In genomic region chr15:42929449-42929848, GRCh38 we compare ENCODE assay signal across 16 cellular contexts. TPM values are rescaled to one million over a fixed set of nuclear protein-coding genes. Genes with fewer than 3 reads are reported as not detected.
A peak's percentile ranks its signal among the peaks of the same experiment; 100 is the strongest.
DNase-seq lines count a peak whose midpoint lies in the region; ATAC-seq and TF ChIP-seq lines count a peak whose summit lies in the region.
"Had no signal": no experiment of that assay in that cellular context is flagged by ENCODE, and none has a peak within 500 bp of the region (broad histone marks: within the 10 kb centered on the region; RNA-seq: fewer than 3 reads in every experiment).

No MANE protein-coding gene starts in this region.

- intact Hi-C loops in Right ventricle myocardium superior (cut with DNase I) (no loop called here), Right ventricle myocardium inferior (cut with DNase I) (loop anchor here (10.0 kb wide), 1 partner anchor 195 kb away; the partner anchor contains the start of gene CDAN1), ascending aorta (cut with DNase I) (loop anchor here (5.0 kb wide), 2 partner anchors 127 to 207 kb away; no protein-coding TSS in a partner anchor)

- H3K36me3 Mint-ChIP-seq in osteocyte (ENCODE audit: unreplicated experiment): no peaks in the 10 kb centered on the region
- H3K36me3 Mint-ChIP-seq: CD4-positive, CD25-positive, alpha-beta regulatory T cell had no signal

- H3K9me3 ChIP-seq in ascending aorta: no peaks in the 10 kb centered on the region
- H3K9me3 ChIP-seq in thoracic aorta: no peaks in the 10 kb centered on the region
- H3K9me3 ChIP-seq: BLaER1 treated with 17β-estradiol and CSF1 and Interleukin-3, amounts not matched to agents 10 nM and 100 nM had no signal

- H3K27me3 ChIP-seq in ascending aorta (no peaks in the 10 kb centered on the region), thoracic aorta (replicated peaks; ENCODE audit: insufficient read depth) (no peaks in the 10 kb centered on the region)
- H3K27me3 ChIP-seq: BLaER1 treated with 17β-estradiol and CSF1 and Interleukin-3, amounts not matched to agents 10 nM and 100 nM had no signal

- no peaks in the 10 kb centered on the region for H3K27me3 Mint-ChIP-seq in osteocyte (ENCODE audit: unreplicated experiment)

- TF ChIP-seq CTCF in ascending aorta (IDR thresholded peaks at IDR 0.05): no peak
- no peak for TF ChIP-seq CTCF in osteocyte (IDR thresholded peaks at IDR 0.05)
- no peak for TF ChIP-seq CTCF in thoracic aorta (IDR thresholded peaks at IDR 0.05)

- H3K9me3 Mint-ChIP-seq in osteocyte (ENCODE audit: unreplicated experiment): no peaks in the 10 kb centered on the region
- H3K9me3 Mint-ChIP-seq: CD4-positive, CD25-positive, alpha-beta regulatory T cell; H9 had no signal

- H3K27ac ChIP-seq in ascending aorta (peak overlapping the region; percentile 55 to 65), thoracic aorta (peak overlapping the region; percentile 62 to 79)
- H3K27ac ChIP-seq: BLaER1 treated with 17β-estradiol and CSF1 and Interleukin-3, amounts not matched to agents 10 nM and 100 nM had no signal

- H3K4me3 ChIP-seq in ascending aorta: no peak overlapping the region
- no peak overlapping the region for H3K4me3 ChIP-seq in thoracic aorta
- H3K4me3 ChIP-seq: BLaER1 treated with 17β-estradiol and CSF1 and Interleukin-3, amounts not matched to agents 10 nM and 100 nM had no signal

- H3K27ac Mint-ChIP-seq in osteocyte (ENCODE audit: unreplicated experiment): peak overlapping the region; percentile 80
- H3K27ac Mint-ChIP-seq: CD4-positive, CD25-positive, alpha-beta regulatory T cell; H9 had no signal

- no peaks in the 10 kb centered on the region for H3K36me3 ChIP-seq in ascending aorta
- H3K36me3 ChIP-seq in thoracic aorta: no peaks in the 10 kb centered on the region
- H3K36me3 ChIP-seq: BLaER1 treated with 17β-estradiol and CSF1 and Interleukin-3, amounts not matched to agents 10 nM and 100 nM had no signal

- peak overlapping the region; percentile 23 for H3K4me3 Mint-ChIP-seq in osteocyte (ENCODE audit: unreplicated experiment)
- H3K4me3 Mint-ChIP-seq: CD4-positive, CD25-positive, alpha-beta regulatory T cell; H9 had no signal

- H3K4me1 Mint-ChIP-seq in osteocyte (ENCODE audit: unreplicated experiment): peaks cover 21% of the 10 kb centered on the region
- H3K4me1 Mint-ChIP-seq: CD4-positive, CD25-positive, alpha-beta regulatory T cell; H9 had no signal

- ATAC-seq in Right ventricle myocardium superior (ENCODE audit: poor library complexity): peak; percentile 60
- ATAC-seq in Right ventricle myocardium inferior: no peak
- ATAC-seq in thoracic aorta (ENCODE audit: insufficient number of reproducible peaks, low FRiP score, low read depth): no peak
- no peak for ATAC-seq in HG02852 (IDR thresholded peaks at IDR 0.05; ENCODE audit: unreplicated experiment)
- no peak for ATAC-seq in GM21515 (IDR thresholded peaks at IDR 0.05; ENCODE audit: unreplicated experiment)
- ATAC-seq: HepG2 had no signal

- H3K4me1 ChIP-seq in ascending aorta: peaks cover 0 to 14% of the 10 kb centered on the region in 2 donors
- H3K4me1 ChIP-seq in thoracic aorta (ENCODE audit: control insufficient read depth in 1 of 2, low read depth in 2 of 2): peaks cover 13 to 18% of the 10 kb centered on the region in 2 donors
- H3K4me1 ChIP-seq: BLaER1 treated with 17β-estradiol and CSF1 and Interleukin-3, amounts not matched to agents 10 nM and 100 nM had no signal

- no peak for DNase-seq in Right ventricle myocardium superior
- no peak for DNase-seq in Right ventricle myocardium inferior (ENCODE audit: missing footprints)
- DNase-seq in ascending aorta (ENCODE audit: low spot score in 2 of 2): no peak
- DNase-seq in osteocyte (ENCODE audit: extremely low spot score, unreplicated experiment): no peak
- DNase-seq in thoracic aorta (ENCODE audit: low spot score): no peak
- DNase-seq: 8988T; ACHN; CD4-positive, CD25-positive, alpha-beta regulatory T cell; DMS53; GF-D8; GOT3; H9 had no signal

RNA-seq across cellular contexts. Expression of gene TTBK2, which starts 8.9 kb away (rescaled TPM):
- 22.4 TPM for total RNA-seq in Right ventricle myocardium superior
- 20.6 TPM for total RNA-seq in Right ventricle myocardium inferior
- 25.3 TPM for total RNA-seq in ascending aorta
- 23.6 and 25.0 TPM in 2 replicates for total RNA-seq in osteocyte
- total RNA-seq in thoracic aorta: 10 to 100 TPM; 22.3 to 52.4 TPM
